Comparison of ENCODE assay signal across 8 cellular contexts in genomic region chr2:154697422-154698237, GRCh38. TPM values are rescaled to one million over a fixed set of nuclear protein-coding genes. Genes with fewer than 3 reads are reported as not detected.
DNase-seq lines count a peak whose midpoint lies in the region; ATAC-seq, FAIRE-seq and TF ChIP-seq lines count a peak whose summit lies in the region.
"Had no signal": no experiment of that assay in that cellular context is flagged by ENCODE, and none has a peak within 500 bp of the region (broad histone marks: within the 10 kb centered on the region; RNA-seq: fewer than 3 reads in every experiment).

No MANE protein-coding gene starts in this region.

- TF ChIP-seq RAD21 in GM12878 (IDR thresholded peaks at IDR 0.05; ENCODE audit: insufficient read depth, low read depth, low read length) = no peak

- 0 out of 2 replicates have a peak overlapping the region, but pooled peaks have one; percentile 17 for H3K4me3 ChIP-seq in MG63
- no peak overlapping the region for H3K4me3 ChIP-seq in GM12878
- peak overlapping the region; percentile 36 to 60 for H3K4me3 ChIP-seq in testis

- H3K9ac ChIP-seq in GM12878 (ENCODE audit: control insufficient read depth, insufficient read depth, low read length) = no peak overlapping the region

- RAD21 ChIA-PET in GM12878 (lab: Charles Lee; ENCODE audit: unreplicated experiment) = no interaction called here

- H2AFZ ChIP-seq in GM12878 (ENCODE audit: control insufficient read depth, low read depth, low read length) = no peak overlapping the region

- H3K79me2 ChIP-seq in GM12878 (ENCODE audit: control insufficient read depth, insufficient read depth, low read length) = no peaks in the 10 kb centered on the region

- H3K4me2 ChIP-seq in GM12878 (ENCODE audit: control insufficient read depth, insufficient read depth) = no peak overlapping the region

- no peak overlapping the region for H3K27ac ChIP-seq in GM12878 (ENCODE audit: control insufficient read depth, insufficient read depth)
- H3K27ac ChIP-seq in testis = peak overlapping the region; percentile 4 to 14

- CTCF ChIA-PET in GM12878 (lab: Yijun Ruan, JAX) = no interaction called here

- H4K20me1 ChIP-seq in GM12878 (ENCODE audit: control insufficient read depth, insufficient read depth) = no peaks in the 10 kb centered on the region

- intact Hi-C loops in GM12878 (cut with micrococcal nuclease; ENCODE audit: unreplicated experiment) = no loop called here
- intact Hi-C loops in testis (cut with DNase I; ENCODE audit: low total_unique reads) = no loop called here

- TF ChIP-seq CTCF in GM12878 (IDR thresholded peaks at IDR 0.05 in 2 of 3, conservative IDR thresholded peaks at IDR 0.05 in 1 of 3; ENCODE audit: control insufficient read depth in 2 of 3, extremely low read depth in 1 of 3, insufficient read depth in 1 of 3, low read depth in 3 of 3, low read length in 3 of 3) (no peak), testis (IDR thresholded peaks at IDR 0.05) (no peak), GM13977 (IDR thresholded peaks at IDR 0.05; ENCODE audit: extremely low read depth, insufficient read depth, missing control alignments) (no peak)

- FAIRE-seq in GM12878 (lab: Jason Lieb, UNC) = no peak
- FAIRE-seq: colon had no signal

- no peak for TF ChIP-seq POLR2A in GM12878 (IDR thresholded peaks at IDR 0.05; ENCODE audit: low read depth, low read length)
- TF ChIP-seq POLR2A in testis (IDR thresholded peaks at IDR 0.05) = no peak

- 29% methylated on average over 53 of the region's 67 CpGs for WGBS in GM12878 (ENCODE audit: insufficient coverage, insufficient replicate concordance, low lambda C conversion rate, missing lambda C conversion rate)
- 0 to 1% methylated on average over 27 to 67 of the region's 67 CpGs for WGBS in testis, 2 donors

- H3K27me3 ChIP-seq in MG63 (peaks cover 12% of the 10 kb centered on the region), GM12878 (replicated peaks in 1 of 2; ENCODE audit: control insufficient read depth in 2 of 2, insufficient read depth in 2 of 2, low read length in 1 of 2) (peaks cover 2% of the 10 kb centered on the region in 2 experiments), testis (no peaks in the 10 kb centered on the region)

- DNase-seq in MG63 (peak; percentile 39), GM12878 (ENCODE audit: low read depth, low spot score) (no peak), left lobe of liver (ENCODE audit: low spot score) (peak; percentile 62), testis (peak; percentile 22), GM13977 (ENCODE audit: low spot score) (no peak)
- no peak for DNase-seq in activated CD4-positive, alpha-beta T cell treated with anti-CD3 and anti-CD28 coated beads for 4 hours

- TF ChIP-seq EP300 in GM12878 (IDR thresholded peaks at IDR 0.05; ENCODE audit: borderline replicate concordance in 1 of 2, control insufficient read depth in 1 of 2, low read depth in 2 of 2, low read length in 2 of 2) = no peak

- H3K4me1 ChIP-seq in GM12878 (ENCODE audit: control insufficient read depth, insufficient read depth, low read length) = no peaks in the 10 kb centered on the region
- H3K4me1 ChIP-seq in testis = peaks cover 4% of the 10 kb centered on the region

- BruUV-seq in GM12878 (replicated peaks; lab: Mats Ljungman, UMichigan) = no TSS peak

- POLR2A ChIA-PET in GM12878 (lab: Charles Lee) = no interaction called here

- SMC1A ChIA-PET in GM12878 (lab: Charles Lee; ENCODE audit: uncharacterized antibody, unreplicated experiment) = no interaction called here

- H3K36me3 ChIP-seq in MG63 = no peaks in the 10 kb centered on the region
- H3K36me3 ChIP-seq in GM12878 (ENCODE audit: control insufficient read depth in 2 of 2, insufficient read depth in 2 of 2, low read length in 1 of 2) = no peaks in the 10 kb centered on the region
- no peaks in the 10 kb centered on the region for H3K36me3 ChIP-seq in testis (ENCODE audit: low read depth, missing control alignments)

- ATAC-seq in GM12878 (peak; percentile 41; the same call in 1 of the 3 replicates), left lobe of liver (peak; percentile 72), GM21528 (IDR thresholded peaks at IDR 0.05; ENCODE audit: low FRiP score, unreplicated experiment) (no peak)

- H3K9me3 ChIP-seq in MG63 (no peaks in the 10 kb centered on the region), GM12878 (replicated peaks; ENCODE audit: control insufficient read depth, insufficient read depth, low read length) (no peaks in the 10 kb centered on the region), testis (no peaks in the 10 kb centered on the region)

- in situ Hi-C loops in GM12878 (cut with MboI) = no loop called here
- in situ Hi-C loops in GM13977 (cut with MboI; ENCODE audit: low pct_unique_long_range_greater_than_20kb, low sequenced_read_pairs, unreplicated experiment) = no loop called here

TF ChIP-seq in GM12878, 131 proteins besides CTCF, POLR2A, EP300 and RAD21:
- TF ChIP-seq SMAD1 (IDR thresholded peaks at IDR 0.05; ENCODE audit: low read depth, partially characterized antibody) (no peak), SMC3 (IDR thresholded peaks at IDR 0.05; ENCODE audit: borderline replicate concordance, low read length) (no peak), CBX5 (IDR thresholded peaks at IDR 0.05; ENCODE audit: low read depth) (no peak), YY1 (IDR thresholded peaks at IDR 0.05; ENCODE audit: low read depth, low read length) (no peak), MTA2 (IDR thresholded peaks at IDR 0.05; ENCODE audit: low read depth) (no peak), REST (IDR thresholded peaks at IDR 0.05; ENCODE audit: low read depth, low read length) (no peak), BCL11A (IDR thresholded peaks at IDR 0.05; ENCODE audit: low read depth, low read length) (no peak), BRCA1 (IDR thresholded peaks at IDR 0.05; ENCODE audit: low read depth, low read length) (no peak), PBX3 (IDR thresholded peaks at IDR 0.05; ENCODE audit: insufficient replicate concordance, low read depth, low read length) (no peak), MEF2B (IDR thresholded peaks at IDR 0.05; ENCODE audit: partially characterized antibody, poor library complexity, severe bottlenecking) (no peak)

RNA-seq across cellular contexts. Expression of gene KCNJ3, which starts 0.9 kb away (rescaled TPM):
- total RNA-seq in MG63 (2014; rRNA removed; shearing (Covaris generic); ENCODE audit: low replicate concordance) = not detected in 2 replicates
- total RNA-seq in GM12878 (2013; cell fraction: nucleolus; rRNA removed) = 0.27 and 0.39 TPM in 2 replicates
- 0.71 TPM in 1 of 2 replicates, not detected in the other for total RNA-seq in GM12878 (2014; rRNA removed)
- total RNA-seq in GM12878 (2014; rRNA removed; fragmentation: Illumina TruSeq; extraction: Trizol) = 0.04 TPM in 1 of 2 replicates, not detected in the other
- total RNA-seq in GM12878 (2021) = not detected in 2 replicates
- polyA plus RNA-seq in GM12878 (2011; ENCODE audit: low read depth) = not detected
- polyA plus RNA-seq in GM12878 (2011; rRNA removed) = 1.1 TPM in 2 replicates
- polyA plus RNA-seq in GM12878 (2011; cell fraction: cytosol; rRNA removed) = 0.72 and 0.87 TPM in 2 replicates
- 0.87 and 1.4 TPM in 2 replicates for polyA plus RNA-seq in GM12878 (2011; cell fraction: nucleus; rRNA removed)
- polyA plus RNA-seq in GM12878 (2012) = not detected in 2 replicates
- polyA plus RNA-seq in GM12878 (2014; fragmentation: Illumina TruSeq; extraction: Trizol) = 0.01 TPM in 1 of 2 replicates, not detected in the other
- polyA plus RNA-seq in GM12878 (2014; fragmentation: Nextera tagmentation; extraction: Ambion mirVana) = not detected
- polyA plus RNA-seq in GM12878 (2014; rRNA removed) = 0.03 TPM in 1 of 2 replicates, not detected in the other
- not detected for polyA plus RNA-seq in GM12878 (2016; fragmentation: Nextera tagmentation; extraction: Ambion mirVana)
- 1.9 and 2.6 TPM in 2 replicates for polyA minus RNA-seq in GM12878 (2011; rRNA and poly(A)+ RNA removed)
- polyA minus RNA-seq in GM12878 (2011; cell fraction: cytosol; rRNA and poly(A)+ RNA removed) = 0.21 TPM in 1 of 2 replicates, not detected in the other
- 1.5 and 3.3 TPM in 2 replicates for polyA minus RNA-seq in GM12878 (2011; cell fraction: nucleus; rRNA and poly(A)+ RNA removed)
- total RNA-seq in left lobe of liver = 0.78 TPM
- total RNA-seq in testis = 1 to 10 TPM in 1 of 2 donors, under 1 TPM in 1; 0.71 to 1.7 TPM
- polyA plus RNA-seq in testis (ENCODE audit: insufficient read depth, low read depth, low replicate concordance) = 0.30 TPM

Comparison
In these comparisons a context has a peak if more than half of its experiments do, and no peak if none do; other contexts are left out.
1. DNase-seq: peak in MG63 (single experiment), left lobe of liver (single experiment) and testis (single experiment); none in GM12878 (single experiment), activated CD4-positive, alpha-beta T cell treated with anti-CD3 and anti-CD28 coated beads for 4 hours (0 of 2) and GM13977 (single experiment).